Comparison of ENCODE assay signal across 1 cellular context in the genomic region with DNA sequence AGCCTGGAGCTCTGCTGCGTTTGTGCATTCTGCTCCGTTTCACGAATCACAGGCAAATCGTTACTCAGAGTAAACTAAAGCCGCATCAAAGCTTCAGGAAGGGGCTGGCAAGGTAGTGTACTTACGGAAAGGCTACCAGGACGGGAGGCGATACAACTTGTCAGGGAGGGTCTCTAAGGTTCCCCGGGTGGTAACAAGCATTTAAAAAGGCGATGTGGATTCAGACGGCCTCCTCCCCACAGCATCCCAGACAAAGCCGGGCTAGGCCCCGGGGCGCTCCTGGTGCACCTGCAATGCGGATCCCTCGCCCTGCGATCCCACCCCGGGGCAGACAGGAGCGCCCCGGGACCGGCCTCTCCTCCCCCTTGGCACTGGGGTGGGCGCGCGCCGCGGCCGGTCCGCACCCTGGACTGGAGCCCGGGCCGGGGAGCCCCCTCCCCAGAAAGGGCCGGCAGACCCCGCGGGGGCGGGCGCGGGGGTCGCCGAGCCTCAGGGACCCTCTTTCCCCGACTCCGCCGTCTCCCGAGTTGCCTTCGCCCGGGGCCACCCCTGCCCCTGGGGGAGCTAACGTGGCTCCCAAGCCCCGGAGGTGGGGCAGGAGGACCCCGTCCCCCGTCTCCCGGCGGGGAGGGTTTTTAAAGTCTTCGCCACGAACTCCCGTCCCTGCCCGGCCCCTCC.
TF ChIP-seq lines count a peak whose summit lies in the region.

No MANE protein-coding gene starts in this region.

TF ChIP-seq in GM23338, 12 proteins besides CTCF, POLR2A, EP300 and RAD21 (continued from another document):
- TF ChIP-seq ZNF462 (CRISPR knock-in tag; IDR thresholded peaks at IDR 0.05): no peak
- TF ChIP-seq ZNF114 (CRISPR knock-in tag; IDR thresholded peaks at IDR 0.05): no peak
- TF ChIP-seq, protein P1, sequence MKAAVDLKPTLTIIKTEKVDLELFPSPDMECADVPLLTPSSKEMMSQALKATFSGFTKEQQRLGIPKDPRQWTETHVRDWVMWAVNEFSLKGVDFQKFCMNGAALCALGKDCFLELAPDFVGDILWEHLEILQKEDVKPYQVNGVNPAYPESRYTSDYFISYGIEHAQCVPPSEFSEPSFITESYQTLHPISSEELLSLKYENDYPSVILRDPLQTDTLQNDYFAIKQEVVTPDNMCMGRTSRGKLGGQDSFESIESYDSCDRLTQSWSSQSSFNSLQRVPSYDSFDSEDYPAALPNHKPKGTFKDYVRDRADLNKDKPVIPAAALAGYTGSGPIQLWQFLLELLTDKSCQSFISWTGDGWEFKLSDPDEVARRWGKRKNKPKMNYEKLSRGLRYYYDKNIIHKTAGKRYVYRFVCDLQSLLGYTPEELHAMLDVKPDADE (IDR thresholded peaks at IDR 0.05): peak; percentile 55; the same call in 1 of the 2 replicates
- no peak for TF ChIP-seq ZNF331 (CRISPR knock-in tag; IDR thresholded peaks at IDR 0.05; ENCODE audit: low read depth)
- TF ChIP-seq STAT1 (IDR thresholded peaks at IDR 0.05; ENCODE audit: unreplicated experiment): no peak
- no peak for TF ChIP-seq EZH2 (IDR thresholded peaks at IDR 0.05; ENCODE audit: low read depth, unreplicated experiment)
- TF ChIP-seq POLR2AphosphoS5 (IDR thresholded peaks at IDR 0.05; ENCODE audit: low read depth): peak; percentile 91
TF ChIP-seq in GM23338: peak in this region for 4.
